8 cellular contexts compared by ENCODE assay signal in genomic region chr2:42360890-42361727, GRCh38. TPM values are rescaled to one million over a fixed set of nuclear protein-coding genes. Genes with fewer than 3 reads are reported as not detected.
DNase-seq lines count a peak whose midpoint lies in the region; ATAC-seq, FAIRE-seq and TF ChIP-seq lines count a peak whose summit lies in the region.

Gene COX7A2L (minus strand): TSS chr2:42361217. CDS start chr2:42361161, 56 bp downstream.

- CTCF ChIA-PET in HepG2 (lab: Yijun Ruan, JAX; ENCODE audit: low intra/inter-chr PET ratio, low total read pairs), result no interaction called here

- H3K79me2 ChIP-seq in HepG2 (ENCODE audit: insufficient read depth, low read length), result peaks cover 49% of the 10 kb centered on the region

- intact Hi-C loops in HepG2 (cut with micrococcal nuclease; ENCODE audit: unreplicated experiment), result loop anchor here (2.0 to 5.0 kb wide), 3 partner anchors 18 to 301 kb away; partner anchors contain the start of gene KCNG3

- in situ Hi-C loops in HepG2 (cut with HindIII; ENCODE audit: extremely low pct_ligation_motif_present, low pct_unique_long_range_greater_than_20kb), result loop anchor here (25.0 kb wide), 1 partner anchor 499 kb away; no protein-coding TSS in a partner anchor

- peak; percentile 82 for TF ChIP-seq CTCF in HepG2 (CRISPR knock-in tag; IDR thresholded peaks at IDR 0.05)

- H3K27ac ChIP-seq in HepG2 (ENCODE audit: extremely low read length, insufficient read depth, low read length), result peak within 1 kb of the TSS; percentile 96

- ATAC-seq in GM19395 (IDR thresholded peaks at IDR 0.05; ENCODE audit: unreplicated experiment), result peak; percentile 90
- peak; percentile 77 for ATAC-seq in HG03565 (IDR thresholded peaks at IDR 0.05; ENCODE audit: unreplicated experiment)
- peak; percentile 92 for ATAC-seq in HepG2

- peak within 1 kb of the TSS; percentile 84 to 98 (median 94) for H3K4me3 ChIP-seq in HepG2 (replicated peaks in 1 of 3; ENCODE audit: insufficient read depth in 1 of 3, low read depth in 2 of 3, low read length in 3 of 3)

- TF ChIP-seq RAD21 in HepG2 (CRISPR knock-in tag; IDR thresholded peaks at IDR 0.05), result peak; percentile 33

- DNase-seq in CD1c-positive myeloid dendritic cell (ENCODE audit: extremely low spot score), result peak; percentile 97
- DNase-seq in NCI-H774 (lab: John Stamatoyannopoulos, UW), result peak; percentile 91
- DNase-seq in activated CD4-positive, alpha-beta T cell treated with anti-CD3 and anti-CD28 coated beads, Interleukin-2, amount 50 U/mL, for 4 hours, result peak; percentile 94 to 95
- DNase-seq in dermis blood vessel endothelial cell, result peak; percentile 98
- peak; percentile 96 for DNase-seq in HepG2 (ENCODE audit: low spot score)
- peak; percentile 95 for DNase-seq in stimulated activated CD4-positive, alpha-beta T cell treated with anti-CD3 and anti-CD28 coated beads, Interleukin-4, amount 100 ng/mL, for 1 hour

- peak within 1 kb of the TSS; percentile 97 for H3K9ac ChIP-seq in HepG2 (ENCODE audit: insufficient read depth, low read depth, low read length)

- H3K9me3 ChIP-seq in HepG2 (ENCODE audit: low read length), result no peaks in the 10 kb centered on the region

- peak within 1 kb of the TSS; percentile 95 for H2AFZ ChIP-seq in HepG2 (ENCODE audit: low read length)

- TF ChIP-seq POLR2A in HepG2 (IDR thresholded peaks at IDR 0.05; ENCODE audit: insufficient read depth in 1 of 2, low read depth in 2 of 2, low read length in 2 of 2), result peak; percentile 87 to 94

- H3K36me3 ChIP-seq in HepG2 (replicated peaks in 1 of 2; ENCODE audit: control insufficient read depth in 1 of 2, insufficient read depth in 2 of 2, low read length in 2 of 2), result no peaks in the 10 kb centered on the region; a peak in 1 of 5 replicates

- BruUV-seq in HepG2 (replicated peaks; lab: Mats Ljungman, UMichigan), result no TSS peak

- WGBS in HepG2 (ENCODE audit: low lambda C conversion rate), result 1% methylated on average over 46 of the region's 61 CpGs

- peak within 1 kb of the TSS; percentile 89 for H3K4me2 ChIP-seq in HepG2 (ENCODE audit: low read depth, low read length)

- peak; percentile 83 for FAIRE-seq in HepG2 (lab: Jason Lieb, UNC)

- POLR2A ChIA-PET in HepG2 (lab: Yijun Ruan, JAX), result interaction anchor here (0.8 to 1.4 kb wide), 2 partner anchors 19 to 269 kb away, joined by 3 to 4 read pairs; no protein-coding TSS in a partner anchor

- TF ChIP-seq EP300 in HepG2 (IDR thresholded peaks at IDR 0.05; ENCODE audit: low read depth in 2 of 2, low read length in 2 of 2) (no peak), HepG2 (CRISPR knock-in tag; IDR thresholded peaks at IDR 0.05; ENCODE audit: borderline replicate concordance) (peak; percentile 20; the same call in 1 of the 2 replicates)

- no peaks in the 10 kb centered on the region; a peak in 1 of 5 replicates for H3K27me3 ChIP-seq in HepG2 (ENCODE audit: control insufficient read depth in 1 of 2, insufficient read depth in 2 of 2, low read length in 2 of 2)

- H4K20me1 ChIP-seq in HepG2 (ENCODE audit: insufficient read depth, low read length), result no peaks in the 10 kb centered on the region; the same call in 1 of the 2 replicates

- H3K4me1 ChIP-seq in HepG2 (ENCODE audit: insufficient read depth, low read length), result peaks cover 43% of the 10 kb centered on the region

TF ChIP-seq in HepG2, 621 proteins besides CTCF, POLR2A, EP300 and RAD21 (continues in another document):
- TF ChIP-seq MAZ (IDR thresholded peaks at IDR 0.05; ENCODE audit: borderline replicate concordance, low read depth, low read length) (peak; percentile 89), MAZ (CRISPR knock-in tag; IDR thresholded peaks at IDR 0.05; ENCODE audit: low read depth) (peak; percentile 86), E2F1 (CRISPR knock-in tag; IDR thresholded peaks at IDR 0.05) (0 out of 2 replicates have a peak, but pooled peaks have one; percentile 41), TBP (CRISPR knock-in tag; IDR thresholded peaks at IDR 0.05) (no peak; the same call in 1 of the 2 replicates), ZSCAN12 (CRISPR knock-in tag; IDR thresholded peaks at IDR 0.05) (peak; percentile 89), HDAC2 (CRISPR knock-in tag; IDR thresholded peaks at IDR 0.05) (no peak), UBTF (CRISPR knock-in tag; IDR thresholded peaks at IDR 0.05) (peak; percentile 76), ZNF383 (CRISPR knock-in tag; IDR thresholded peaks at IDR 0.05; ENCODE audit: borderline replicate concordance) (no peak), ZBTB14 (CRISPR knock-in tag; IDR thresholded peaks at IDR 0.05) (no peak), PLSCR1 (CRISPR knock-in tag; IDR thresholded peaks at IDR 0.05; ENCODE audit: borderline replicate concordance) (no peak; the same call in 1 of the 2 replicates), GPN1 (CRISPR knock-in tag; IDR thresholded peaks at IDR 0.05; ENCODE audit: borderline replicate concordance) (no peak), ZNF225 (CRISPR knock-in tag; IDR thresholded peaks at IDR 0.05) (peak; percentile 78; the same call in 1 of the 2 replicates), ZFAT (CRISPR knock-in tag; conservative IDR thresholded peaks at IDR 0.05) (no peak), KAT8 (CRISPR knock-in tag; IDR thresholded peaks at IDR 0.05) (peak; percentile 96), ZNF841 (CRISPR knock-in tag; IDR thresholded peaks at IDR 0.05; ENCODE audit: borderline replicate concordance) (no peak)

RNA-seq across cellular contexts. Expression of gene COX7A2L, which starts in this region (rescaled TPM):
- total RNA-seq in dermis blood vessel endothelial cell (116 and 230 TPM in 2 replicates), HepG2 (2016; rRNA removed; fragmentation: Illumina TruSeq; extraction: Trizol) (201 and 272 TPM in 2 replicates)
- total RNA-seq in HepG2 (2016; cell fraction: cytosol; rRNA removed; fragmentation: Illumina TruSeq; extraction: Trizol; ENCODE audit: low read depth), result 111 and 117 TPM in 2 replicates
- total RNA-seq in HepG2 (2016; cell fraction: insoluble cytoplasmic fraction; rRNA removed; fragmentation: Illumina TruSeq; extraction: Trizol), result 197 and 297 TPM in 2 replicates
- total RNA-seq in HepG2 (2016; cell fraction: membrane; rRNA removed; fragmentation: Illumina TruSeq; extraction: Trizol), result 232 and 238 TPM in 2 replicates
- 71.7 and 82.5 TPM in 2 replicates for total RNA-seq in HepG2 (2016; cell fraction: nucleus; rRNA removed; fragmentation: Illumina TruSeq; extraction: Trizol)
- polyA plus RNA-seq in HepG2 (2011; rRNA removed), result 122 and 155 TPM in 2 replicates
- 137 and 167 TPM in 2 replicates for polyA plus RNA-seq in HepG2 (2011; cell fraction: cytosol; rRNA removed)
- polyA plus RNA-seq in HepG2 (2011; cell fraction: nucleus; rRNA removed), result 30.5 and 38.2 TPM in 2 replicates
- 187 and 191 TPM in 2 replicates for polyA plus RNA-seq in HepG2 (2012)
- polyA plus RNA-seq in HepG2 (2016; cell fraction: cytosol; fragmentation: Illumina TruSeq; extraction: Trizol; ENCODE audit: low read depth), result 119 TPM in 2 replicates
- polyA plus RNA-seq in HepG2 (2016; cell fraction: insoluble cytoplasmic fraction; fragmentation: Illumina TruSeq; extraction: Trizol; ENCODE audit: low read depth), result 279 and 314 TPM in 2 replicates
- polyA plus RNA-seq in HepG2 (2016; cell fraction: membrane; fragmentation: Illumina TruSeq; extraction: Trizol; ENCODE audit: low read depth), result 211 and 215 TPM in 2 replicates
- polyA plus RNA-seq in HepG2 (2016; cell fraction: nucleus; fragmentation: Illumina TruSeq; extraction: Trizol; ENCODE audit: insufficient read depth, low read depth), result 118 and 123 TPM in 2 replicates
- polyA minus RNA-seq in HepG2 (2011; rRNA and poly(A)+ RNA removed; ENCODE audit: low replicate concordance), result 66.1 and 73.1 TPM in 2 replicates
- 41.1 and 44.7 TPM in 2 replicates for polyA minus RNA-seq in HepG2 (2011; cell fraction: cytosol; rRNA and poly(A)+ RNA removed)
- polyA minus RNA-seq in HepG2 (2011; cell fraction: nucleus; rRNA and poly(A)+ RNA removed), result 22.7 and 28.1 TPM in 2 replicates

Comparison
In these comparisons a context has a peak if more than half of its experiments do, and no peak if none do; other contexts are left out.
1. Peak in every context shown above with its lines: DNase-seq, ATAC-seq, H3K4me3 ChIP-seq and H3K27ac ChIP-seq.